In genomic region chr20:17749979-17750721, GRCh38 we compare ENCODE assay signal across 1 cellular context.
TF ChIP-seq lines count a peak whose summit lies in the region.

No MANE protein-coding gene starts in this region.

TF ChIP-seq in HepG2, 621 proteins besides CTCF, POLR2A, EP300 and RAD21 (continued from another document):
- TF ChIP-seq DZIP1 (CRISPR knock-in tag; IDR thresholded peaks at IDR 0.05) (no peak), ZMYM2 (CRISPR knock-in tag; IDR thresholded peaks at IDR 0.05) (peak; percentile 68; the same call in 1 of the 2 replicates), ZNF543 (CRISPR knock-in tag; IDR thresholded peaks at IDR 0.05) (peak; percentile 71; the same call in 1 of the 2 replicates), NFKB2 (CRISPR knock-in tag; IDR thresholded peaks at IDR 0.05; ENCODE audit: borderline replicate concordance) (no peak; the same call in 1 of the 2 replicates), ZNF33B (CRISPR knock-in tag; IDR thresholded peaks at IDR 0.05) (no peak), ZFYVE20 (CRISPR knock-in tag; IDR thresholded peaks at IDR 0.05; ENCODE audit: borderline replicate concordance, low read depth) (no peak), ZBTB44 (CRISPR knock-in tag; IDR thresholded peaks at IDR 0.05) (no peak), PHF20 (CRISPR knock-in tag; IDR thresholded peaks at IDR 0.05) (no peak; the same call in 1 of the 2 replicates), SSRP1 (CRISPR knock-in tag; IDR thresholded peaks at IDR 0.05) (no peak), NBN (conservative IDR thresholded peaks at IDR 0.05) (no peak), ETV6 (CRISPR knock-in tag; conservative IDR thresholded peaks at IDR 0.05) (0 out of 2 replicates have a peak, but pooled peaks have one; percentile 19), KLF12 (CRISPR knock-in tag; IDR thresholded peaks at IDR 0.05; ENCODE audit: borderline replicate concordance) (no peak), BATF2 (CRISPR knock-in tag; IDR thresholded peaks at IDR 0.05) (no peak), SMAD3 (CRISPR knock-in tag; IDR thresholded peaks at IDR 0.05) (peak; percentile 44; the same call in 1 of the 2 replicates), JARID2 (CRISPR knock-in tag; IDR thresholded peaks at IDR 0.05; ENCODE audit: insufficient replicate concordance) (no peak), YY1 (IDR thresholded peaks at IDR 0.05; ENCODE audit: insufficient read depth, insufficient replicate concordance, low read depth, low read length) (peak; percentile 32), TCF12 (IDR thresholded peaks at IDR 0.05) (no peak), TCF12 (CRISPR knock-in tag; IDR thresholded peaks at IDR 0.05) (0 out of 2 replicates have a peak, but pooled peaks have one; percentile 20), NFKBIZ (CRISPR knock-in tag; IDR thresholded peaks at IDR 0.05) (no peak; the same call in 1 of the 2 replicates), HDAC2 (CRISPR knock-in tag; IDR thresholded peaks at IDR 0.05) (peak; percentile 64), NAIF1 (CRISPR knock-in tag; IDR thresholded peaks at IDR 0.05; ENCODE audit: borderline replicate concordance) (no peak), CEBPB (IDR thresholded peaks at IDR 0.05; ENCODE audit: borderline replicate concordance, low read depth, low read length) (peak; percentile 87)
